10 cellular contexts compared by ENCODE assay signal in the genomic region with DNA sequence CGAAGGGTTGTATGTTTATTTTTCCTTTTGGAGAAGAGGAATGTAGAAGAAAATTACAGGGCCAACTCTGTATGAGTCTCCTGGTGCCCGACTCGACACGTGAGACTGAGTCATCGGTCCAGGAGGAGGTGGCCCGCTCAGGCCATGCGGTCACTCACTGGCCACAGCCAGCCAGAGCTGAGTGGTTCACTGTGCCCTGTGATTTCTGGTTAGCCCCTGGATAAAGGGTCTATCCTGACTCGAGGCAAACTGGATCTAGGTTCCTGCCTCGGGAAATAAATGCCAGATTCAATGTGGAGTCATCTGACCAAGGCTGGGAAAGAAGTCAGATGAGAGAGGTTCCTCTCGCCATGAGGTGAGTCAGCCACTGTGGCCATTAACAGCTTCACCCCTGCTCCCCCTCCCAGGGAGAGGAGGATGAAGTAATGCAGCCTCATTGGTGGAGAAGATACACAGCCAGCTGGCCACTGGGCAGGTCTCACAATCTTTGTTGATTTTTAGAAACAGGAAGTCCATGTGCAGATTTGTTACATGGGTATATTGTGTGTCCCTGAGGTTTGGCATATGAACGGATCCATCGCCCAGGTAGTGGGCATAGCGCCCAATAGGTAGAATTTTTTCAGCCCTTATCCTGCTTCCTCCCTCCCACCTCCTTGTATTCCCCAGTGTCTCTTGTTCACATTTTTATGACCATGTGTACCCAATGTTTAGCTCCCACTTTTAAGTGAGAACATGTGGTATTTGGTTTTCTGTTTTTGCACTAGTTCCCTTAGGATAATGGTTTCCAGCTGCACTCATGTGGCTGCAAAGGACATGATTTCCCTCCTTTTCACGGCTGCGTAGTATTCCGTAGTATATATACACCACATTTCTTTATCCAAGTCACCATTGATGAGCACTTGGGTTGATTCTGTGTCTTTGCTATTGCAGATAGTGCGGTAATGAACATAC. TPM values are rescaled to one million over a fixed set of nuclear protein-coding genes. Genes with fewer than 3 reads are reported as not detected.
DNase-seq lines count a peak whose midpoint lies in the region; ATAC-seq and TF ChIP-seq lines count a peak whose summit lies in the region.
"Had no signal": no experiment of that assay in that cellular context is flagged by ENCODE, and none has a peak within 500 bp of the region (broad histone marks: within the 10 kb centered on the region; RNA-seq: fewer than 3 reads in every experiment).

No MANE protein-coding gene starts in this region.

- no peaks in the 10 kb centered on the region for H3K9me3 Mint-ChIP-seq in natural killer cell
- H3K9me3 Mint-ChIP-seq in natural killer cell treated with Interleukin-12 subunit alpha and Interleukin-12 subunit beta and Interleukin-15 and Interleukin-18, amount 100 ng/mL, for 72 hours, result no peaks in the 10 kb centered on the region
- H3K9me3 Mint-ChIP-seq in stimulated activated effector memory CD8-positive, alpha-beta T cell treated with anti-CD3 and anti-CD28 coated beads, Interleukin-12 subunit alpha, Interleukin-12 subunit beta, amount 100 ng/mL, for 72 hours, result no peaks in the 10 kb centered on the region
- H3K9me3 Mint-ChIP-seq in activated CD8-positive, alpha-beta T cell treated with anti-CD3 and anti-CD28 coated beads, Interleukin-2, amount 10 ng/mL, durations not matched to agents 7 days and 5 days (ENCODE audit: insufficient read depth), result no peaks in the 10 kb centered on the region
- H3K9me3 Mint-ChIP-seq: memory B cell had no signal

- no peak overlapping the region for H3K4me3 Mint-ChIP-seq in natural killer cell
- H3K4me3 Mint-ChIP-seq in natural killer cell treated with Interleukin-12 subunit alpha and Interleukin-12 subunit beta and Interleukin-15 and Interleukin-18, amount 100 ng/mL, for 72 hours, result no peak overlapping the region
- H3K4me3 Mint-ChIP-seq in stimulated activated effector memory CD8-positive, alpha-beta T cell treated with anti-CD3 and anti-CD28 coated beads, Interleukin-12 subunit alpha, Interleukin-12 subunit beta, amount 100 ng/mL, for 72 hours, result no peak overlapping the region
- no peak overlapping the region for H3K4me3 Mint-ChIP-seq in activated CD8-positive, alpha-beta T cell treated with anti-CD3 and anti-CD28 coated beads, Interleukin-2, amount 10 ng/mL, durations not matched to agents 7 days and 5 days
- H3K4me3 Mint-ChIP-seq: memory B cell had no signal

- H2AK5ac ChIP-seq in mesendoderm (ENCODE audit: low read length), result no peak overlapping the region

- no peak overlapping the region for H3K23ac ChIP-seq in mesendoderm (ENCODE audit: low read length)

- no peak overlapping the region for H3K27ac ChIP-seq in mesendoderm (ENCODE audit: low read depth, low read length)
- H3K27ac ChIP-seq: C4-2B had no signal

- no peak overlapping the region for H2BK15ac ChIP-seq in mesendoderm (replicated peaks; ENCODE audit: low read depth)

- no peak overlapping the region for H3K27ac Mint-ChIP-seq in natural killer cell
- no peak overlapping the region for H3K27ac Mint-ChIP-seq in natural killer cell treated with Interleukin-12 subunit alpha and Interleukin-12 subunit beta and Interleukin-15 and Interleukin-18, amount 100 ng/mL, for 72 hours
- no peak overlapping the region for H3K27ac Mint-ChIP-seq in stimulated activated effector memory CD8-positive, alpha-beta T cell treated with anti-CD3 and anti-CD28 coated beads, Interleukin-12 subunit alpha, Interleukin-12 subunit beta, amount 100 ng/mL, for 72 hours
- no peak overlapping the region for H3K27ac Mint-ChIP-seq in activated CD8-positive, alpha-beta T cell treated with anti-CD3 and anti-CD28 coated beads, Interleukin-2, amount 10 ng/mL, durations not matched to agents 7 days and 5 days
- H3K27ac Mint-ChIP-seq: memory B cell had no signal

- H3K27me3 ChIP-seq in mesendoderm (ENCODE audit: insufficient read depth, low read length, poor library complexity), result no peaks in the 10 kb centered on the region

- H3K4me3 ChIP-seq in choroid plexus epithelial cell (ENCODE audit: low read depth, low read length), result no peak overlapping the region
- H3K4me3 ChIP-seq in mesendoderm (ENCODE audit: low read length), result no peak overlapping the region

- WGBS in mesendoderm (ENCODE audit: extremely low coverage, insufficient coverage, low lambda C conversion rate), result no CpG with 5 or more reads among the region's 17 CpGs

- H3K18ac ChIP-seq in mesendoderm (ENCODE audit: low read length), result no peak overlapping the region

- ATAC-seq in natural killer cell (peak; percentile 18 to 46 (median 36)), GM21576 (IDR thresholded peaks at IDR 0.05; ENCODE audit: unreplicated experiment) (no peak), HG03196 (IDR thresholded peaks at IDR 0.05; ENCODE audit: unreplicated experiment) (no peak)
- no peak for ATAC-seq in natural killer cell treated with Interleukin-12 subunit alpha and Interleukin-12 subunit beta and Interleukin-15 and Interleukin-18, amount 100 ng/mL, for 72 hours
- no peak for ATAC-seq in stimulated activated effector memory CD8-positive, alpha-beta T cell treated with anti-CD3 and anti-CD28 coated beads, Interleukin-12 subunit alpha, Interleukin-12 subunit beta, amount 100 ng/mL, for 72 hours
- ATAC-seq in activated CD8-positive, alpha-beta T cell treated with anti-CD3 and anti-CD28 coated beads, Interleukin-2, amount 10 ng/mL, durations not matched to agents 7 days and 5 days, result no peak

- no peak overlapping the region for H4K5ac ChIP-seq in mesendoderm (ENCODE audit: low read length)

- no peak overlapping the region for H2BK120ac ChIP-seq in mesendoderm (ENCODE audit: low read depth, low read length)

- no peaks in the 10 kb centered on the region for H3K4me1 ChIP-seq in mesendoderm (ENCODE audit: control insufficient read depth, low read depth, low read length)

- H3K56ac ChIP-seq in mesendoderm (ENCODE audit: low read length), result no peak overlapping the region

- peaks cover 0 to 6% of the 10 kb centered on the region in 2 donors for H3K27me3 Mint-ChIP-seq in natural killer cell (ENCODE audit: low read depth in 2 of 2)
- peaks cover 7 to 8% of the 10 kb centered on the region in 2 donors for H3K27me3 Mint-ChIP-seq in natural killer cell treated with Interleukin-12 subunit alpha and Interleukin-12 subunit beta and Interleukin-15 and Interleukin-18, amount 100 ng/mL, for 72 hours
- no peaks in the 10 kb centered on the region for H3K27me3 Mint-ChIP-seq in activated CD8-positive, alpha-beta T cell treated with anti-CD3 and anti-CD28 coated beads, Interleukin-2, amount 10 ng/mL, durations not matched to agents 7 days and 5 days (ENCODE audit: low read depth)

- H4K8ac ChIP-seq in mesendoderm (ENCODE audit: low read depth, low read length), result no peak overlapping the region

- no peak overlapping the region for H3K9ac ChIP-seq in mesendoderm (ENCODE audit: low read length)

- H3K36me3 Mint-ChIP-seq in natural killer cell, result no peaks in the 10 kb centered on the region
- no peaks in the 10 kb centered on the region for H3K36me3 Mint-ChIP-seq in natural killer cell treated with Interleukin-12 subunit alpha and Interleukin-12 subunit beta and Interleukin-15 and Interleukin-18, amount 100 ng/mL, for 72 hours
- no peaks in the 10 kb centered on the region for H3K36me3 Mint-ChIP-seq in stimulated activated effector memory CD8-positive, alpha-beta T cell treated with anti-CD3 and anti-CD28 coated beads, Interleukin-12 subunit alpha, Interleukin-12 subunit beta, amount 100 ng/mL, for 72 hours
- H3K36me3 Mint-ChIP-seq in activated CD8-positive, alpha-beta T cell treated with anti-CD3 and anti-CD28 coated beads, Interleukin-2, amount 10 ng/mL, durations not matched to agents 7 days and 5 days (ENCODE audit: low read depth), result no peaks in the 10 kb centered on the region
- H3K36me3 Mint-ChIP-seq: memory B cell had no signal

- POLR2A ChIA-PET in activated CD8-positive, alpha-beta T cell treated with anti-CD3 and anti-CD28 coated beads, Interleukin-2, amount 10 ng/mL, durations not matched to agents 7 days and 5 days (lab: Charles Lee), result no interaction called here

- no peak for DNase-seq in natural killer cell
- DNase-seq in natural killer cell treated with Interleukin-12 subunit alpha and Interleukin-12 subunit beta and Interleukin-15 and Interleukin-18, amount 100 ng/mL, for 72 hours (ENCODE audit: low spot score), result no peak
- peak; percentile 98 for DNase-seq in choroid plexus epithelial cell (ENCODE audit: low read depth)
- DNase-seq in mesendoderm, result peak; percentile 65
- DNase-seq in stimulated activated effector memory CD8-positive, alpha-beta T cell treated with anti-CD3 and anti-CD28 coated beads, Interleukin-12 subunit alpha, Interleukin-12 subunit beta, amount 100 ng/mL, for 72 hours (ENCODE audit: low spot score in 2 of 2), result no peak
- no peak for DNase-seq in activated CD8-positive, alpha-beta T cell treated with anti-CD3 and anti-CD28 coated beads, Interleukin-2, amount 10 ng/mL, durations not matched to agents 7 days and 5 days

- CTCF ChIA-PET in activated CD8-positive, alpha-beta T cell treated with anti-CD3 and anti-CD28 coated beads, Interleukin-2, amount 10 ng/mL, durations not matched to agents 7 days and 5 days (lab: Charles Lee), result no interaction called here

- H3K36me3 ChIP-seq in mesendoderm (ENCODE audit: control insufficient read depth, insufficient read depth, low read length), result no peaks in the 10 kb centered on the region

- H3K4me2 ChIP-seq in mesendoderm (ENCODE audit: low read length), result no peak overlapping the region

- TF ChIP-seq CTCF in natural killer cell (IDR thresholded peaks at IDR 0.05) (no peak), choroid plexus epithelial cell (conservative IDR thresholded peaks at IDR 0.05; ENCODE audit: low read depth, low read length) (no peak)

- H3K4me1 Mint-ChIP-seq in natural killer cell, result no peaks in the 10 kb centered on the region
- peaks cover 0 to 3% of the 10 kb centered on the region in 2 donors for H3K4me1 Mint-ChIP-seq in natural killer cell treated with Interleukin-12 subunit alpha and Interleukin-12 subunit beta and Interleukin-15 and Interleukin-18, amount 100 ng/mL, for 72 hours (ENCODE audit: low read depth in 2 of 2)
- H3K4me1 Mint-ChIP-seq in stimulated activated effector memory CD8-positive, alpha-beta T cell treated with anti-CD3 and anti-CD28 coated beads, Interleukin-12 subunit alpha, Interleukin-12 subunit beta, amount 100 ng/mL, for 72 hours, result no peaks in the 10 kb centered on the region
- no peaks in the 10 kb centered on the region for H3K4me1 Mint-ChIP-seq in activated CD8-positive, alpha-beta T cell treated with anti-CD3 and anti-CD28 coated beads, Interleukin-2, amount 10 ng/mL, durations not matched to agents 7 days and 5 days (ENCODE audit: low read depth)

- H3K79me2 ChIP-seq in mesendoderm (ENCODE audit: control insufficient read depth, insufficient read depth, low read length), result no peaks in the 10 kb centered on the region

- no peaks in the 10 kb centered on the region for H3K79me1 ChIP-seq in mesendoderm (ENCODE audit: low read length)

- intact Hi-C loops in natural killer cell (cut with micrococcal nuclease), result no loop called here

- H3K4ac ChIP-seq in mesendoderm (ENCODE audit: low read depth, low read length), result no peak overlapping the region

- no peak overlapping the region for H2BK5ac ChIP-seq in mesendoderm (ENCODE audit: low read length)

RNA-seq across cellular contexts. Expression of a gene that starts 21.7 kb away (rescaled TPM):
- 100 to 1,000 TPM; 241 to 304 (median 270) TPM for total RNA-seq in natural killer cell
- 100 to 1,000 TPM in 1 of 2 donors, 10 to 100 TPM in 1; 75.2 to 154 TPM for total RNA-seq in natural killer cell treated with Interleukin-12 subunit alpha and Interleukin-12 subunit beta and Interleukin-15 and Interleukin-18, amount 100 ng/mL, for 72 hours
- polyA plus RNA-seq in mesendoderm (2013, experiment 1 of 2), result 51.3 TPM
- polyA plus RNA-seq in mesendoderm (2013, experiment 2 of 2), result 53.0 TPM
- total RNA-seq in activated CD8-positive, alpha-beta T cell treated with anti-CD3 and anti-CD28 coated beads, Interleukin-2, amount 10 ng/mL, durations not matched to agents 7 days and 5 days, result 10 to 100 TPM; 67.5 TPM

RNA-seq across cellular contexts. Expression of a gene that starts 40.7 kb away (rescaled TPM):
- total RNA-seq in natural killer cell, result 1 to 10 TPM in 2 of 3 donors, under 1 TPM in 1; 0.52 to 2.7 (median 2.1) TPM
- total RNA-seq in natural killer cell treated with Interleukin-12 subunit alpha and Interleukin-12 subunit beta and Interleukin-15 and Interleukin-18, amount 100 ng/mL, for 72 hours, result not detected
- 0.06 TPM for polyA plus RNA-seq in mesendoderm (2013, experiment 1 of 2)
- polyA plus RNA-seq in mesendoderm (2013, experiment 2 of 2), result 0.03 TPM
- total RNA-seq in activated CD8-positive, alpha-beta T cell treated with anti-CD3 and anti-CD28 coated beads, Interleukin-2, amount 10 ng/mL, durations not matched to agents 7 days and 5 days, result under 1 TPM in 1 of 2 experiments, not detected in 1; 0.26 TPM

Comparison
In these comparisons a context has a peak if more than half of its experiments do, and no peak if none do; other contexts are left out.
1. ATAC-seq: peak in natural killer cell (3 of 3); none in natural killer cell treated with Interleukin-12 subunit alpha and Interleukin-12 subunit beta and Interleukin-15 and Interleukin-18, amount 100 ng/mL, for 72 hours (0 of 2), GM21576 (single experiment), stimulated activated effector memory CD8-positive, alpha-beta T cell treated with anti-CD3 and anti-CD28 coated beads, Interleukin-12 subunit alpha, Interleukin-12 subunit beta, amount 100 ng/mL, for 72 hours (single experiment), activated CD8-positive, alpha-beta T cell treated with anti-CD3 and anti-CD28 coated beads, Interleukin-2, amount 10 ng/mL, durations not matched to agents 7 days and 5 days (single experiment) and HG03196 (single experiment).
2. DNase-seq: peak in choroid plexus epithelial cell (single experiment) and mesendoderm (single experiment); none in natural killer cell (single experiment), natural killer cell treated with Interleukin-12 subunit alpha and Interleukin-12 subunit beta and Interleukin-15 and Interleukin-18, amount 100 ng/mL, for 72 hours (single experiment), stimulated activated effector memory CD8-positive, alpha-beta T cell treated with anti-CD3 and anti-CD28 coated beads, Interleukin-12 subunit alpha, Interleukin-12 subunit beta, amount 100 ng/mL, for 72 hours (0 of 2) and activated CD8-positive, alpha-beta T cell treated with anti-CD3 and anti-CD28 coated beads, Interleukin-2, amount 10 ng/mL, durations not matched to agents 7 days and 5 days (single experiment).